Comparison of ENCODE assay signal across 11 cellular contexts in the genomic region with DNA sequence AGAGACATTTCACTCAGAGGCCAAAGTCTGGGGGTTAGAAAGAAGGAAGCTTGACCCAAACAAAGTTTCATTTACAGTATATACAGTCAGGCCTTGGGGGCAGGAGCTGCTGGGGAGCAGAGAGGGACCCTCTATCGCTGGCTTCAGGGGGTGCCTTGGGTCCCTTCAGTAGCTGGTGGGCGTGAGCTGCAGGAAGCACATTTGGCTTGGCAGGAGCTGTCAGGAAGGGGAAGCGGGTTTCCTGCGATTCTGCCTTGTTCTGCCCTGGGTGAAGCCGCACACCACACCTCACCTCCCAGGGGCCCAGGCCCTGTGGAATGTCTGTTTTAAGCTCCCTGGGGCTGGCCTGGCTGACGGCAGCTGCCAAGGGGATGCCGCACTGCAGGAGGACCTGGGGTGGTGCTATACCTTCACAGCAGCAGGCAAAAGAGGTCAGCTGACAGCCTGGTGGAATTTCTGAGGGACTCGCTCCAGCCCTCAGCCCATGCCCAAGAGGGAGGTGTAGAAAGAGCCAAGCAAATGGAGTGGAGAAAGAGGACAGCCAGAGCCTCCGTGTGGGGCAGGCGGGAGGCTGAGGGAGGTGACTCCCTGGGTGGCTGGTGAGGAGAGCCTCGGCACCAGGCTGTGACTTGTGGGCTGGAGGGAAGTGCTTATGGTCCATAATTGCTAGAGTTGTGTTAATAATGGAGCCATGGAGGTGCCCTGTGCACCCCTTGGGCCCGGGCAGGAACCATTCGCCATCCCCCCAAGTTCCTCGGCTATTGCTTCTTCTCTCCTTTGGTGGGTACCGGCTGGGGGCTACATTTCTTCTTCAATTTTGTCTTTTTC. TPM values are rescaled to one million over a fixed set of nuclear protein-coding genes. Genes with fewer than 3 reads are reported as not detected.
DNase-seq lines count a peak whose midpoint lies in the region; ATAC-seq and TF ChIP-seq lines count a peak whose summit lies in the region.
"Had no signal": no experiment of that assay in that cellular context is flagged by ENCODE, and none has a peak within 500 bp of the region (broad histone marks: within the 10 kb centered on the region; RNA-seq: fewer than 3 reads in every experiment).

No MANE protein-coding gene starts in this region.

- H3K27me3 ChIP-seq in layer of hippocampus (ENCODE audit: control insufficient read depth, insufficient read depth, low read length), result no peaks in the 10 kb centered on the region
- H3K27me3 ChIP-seq: tibial artery had no signal

- peak overlapping the region; percentile 83 for H3K27ac ChIP-seq in layer of hippocampus (ENCODE audit: low read depth, low read length)
- peak overlapping the region in 15 of 21 experiments; percentile 8 to 73 (median 35) for H3K27ac ChIP-seq in skin epidermis
- H3K27ac ChIP-seq in coronary artery, result peak overlapping the region in 1 of 2 donors; percentile 82
- H3K27ac ChIP-seq: tibial artery had no signal

- H3K4me3 ChIP-seq in skin epidermis, result no peak overlapping the region
- H3K4me3 ChIP-seq in coronary artery, result no peak overlapping the region
- H3K4me3 ChIP-seq: tibial artery had no signal

- ATAC-seq in GM21717 (IDR thresholded peaks at IDR 0.05; ENCODE audit: unreplicated experiment), result no peak

- DNase-seq in HT-29 (ENCODE audit: low spot score) (peak; percentile 82), astrocyte of the hippocampus (ENCODE audit: low read depth, low spot score) (peak; percentile 50), coronary artery (ENCODE audit: low spot score) (no peak)
- no peak for DNase-seq in effector CD4-positive, alpha-beta T cell
- no peak for DNase-seq in stimulated activated CD4-positive, alpha-beta T cell treated with anti-CD3 and anti-CD28 coated beads, Interleukin-4, amount 100 ng/mL, for 24 hours
- DNase-seq: activated CD4-positive, alpha-beta T cell treated with anti-CD3 and anti-CD28 coated beads for 1 hour; NCI-H2081 treated with DMSO at 0.1 percent for 48 hours had no signal

- TF ChIP-seq CTCF in coronary artery (IDR thresholded peaks at IDR 0.05), result no peak

RNA-seq across cellular contexts. Expression of gene PSD4, which starts 43.9 kb away (rescaled TPM):
- total RNA-seq in HT-29 (2014; rRNA removed; shearing (Covaris generic)), result 85.5 and 90.1 TPM in 2 replicates

Comparison
In these comparisons a context has a peak if more than half of its experiments do, and no peak if none do; other contexts are left out.
1. DNase-seq: peak in HT-29 (single experiment) and astrocyte of the hippocampus (single experiment); none in coronary artery (single experiment), effector CD4-positive, alpha-beta T cell (single experiment) and stimulated activated CD4-positive, alpha-beta T cell treated with anti-CD3 and anti-CD28 coated beads, Interleukin-4, amount 100 ng/mL, for 24 hours (single experiment).